Comparison of ENCODE assay signal across 8 cellular contexts in genomic region chr11:119320593-119321524, GRCh38. TPM values are rescaled to one million over a fixed set of nuclear protein-coding genes. Genes with fewer than 3 reads are reported as not detected.
DNase-seq lines count a peak whose midpoint lies in the region; ATAC-seq, FAIRE-seq and TF ChIP-seq lines count a peak whose summit lies in the region.

No MANE protein-coding gene starts in this region.

- ATAC-seq in activated CD8-positive, alpha-beta T cell treated with anti-CD3 and anti-CD28 coated beads for 36 hours: peak; percentile 66
- no peak for ATAC-seq in HG02763 (IDR thresholded peaks at IDR 0.05; ENCODE audit: unreplicated experiment)

- peaks cover 12% of the 10 kb centered on the region for H3K27me3 Mint-ChIP-seq in activated CD8-positive, alpha-beta T cell treated with anti-CD3 and anti-CD28 coated beads for 36 hours

- H3K4me2 ChIP-seq in BLaER1: peak overlapping the region; percentile 99

- peak in 1 of 2 donors; percentile 75 for TF ChIP-seq EP300 in tibial nerve (IDR thresholded peaks at IDR 0.05)

- intact Hi-C loops in activated CD8-positive, alpha-beta T cell treated with anti-CD3 and anti-CD28 coated beads for 36 hours (cut with micrococcal nuclease): loop anchor here (2.0 to 10.0 kb wide), 2 partner anchors 50 to 116 kb away; partner anchors contain the start of gene CBL

- POLR2A ChIA-PET in activated CD8-positive, alpha-beta T cell treated with anti-CD3 and anti-CD28 coated beads for 36 hours (lab: Charles Lee): interaction anchor here (0.8 to 3.8 kb wide), 12 partner anchors 9 to 290 kb away, joined by 3 to 15 read pairs (median 6); partner anchors contain the start of genes CBL, RNF26 and SLC37A4

- no peak for TF ChIP-seq CTCF in HL-60 (IDR thresholded peaks at IDR 0.05; ENCODE audit: insufficient read depth, low read length)
- no peak for TF ChIP-seq CTCF in activated CD8-positive, alpha-beta T cell treated with anti-CD3 and anti-CD28 coated beads for 36 hours (IDR thresholded peaks at IDR 0.05)
- TF ChIP-seq CTCF in tibial nerve (IDR thresholded peaks at IDR 0.05): no peak

- peak overlapping the region; percentile 78 for H3K4me3 Mint-ChIP-seq in activated CD8-positive, alpha-beta T cell treated with anti-CD3 and anti-CD28 coated beads for 36 hours

- peak; percentile 13 to 54 for TF ChIP-seq POLR2A in tibial nerve (IDR thresholded peaks at IDR 0.05)

- H3K9me3 ChIP-seq in BLaER1: no peaks in the 10 kb centered on the region
- no peaks in the 10 kb centered on the region for H3K9me3 ChIP-seq in esophagus (ENCODE audit: control insufficient read depth in 2 of 2, insufficient read depth in 1 of 2, low read depth in 1 of 2, low read length in 1 of 2)
- H3K9me3 ChIP-seq in mucosa of rectum (ENCODE audit: control insufficient read depth in 2 of 2, low read length in 2 of 2): no peaks in the 10 kb centered on the region
- no peaks in the 10 kb centered on the region for H3K9me3 ChIP-seq in tibial nerve

- 4 to 7% methylated on average over 54 to 64 of the region's 64 CpGs for WGBS in esophagus, 2 donors
- 1 to 7% methylated on average over 25 to 39 of the region's 64 CpGs for WGBS in tibial nerve, 2 donors

- H3K4me3 ChIP-seq in BLaER1 (peak overlapping the region; percentile 64), HL-60 (replicated peaks; ENCODE audit: insufficient read depth, low read length) (peak overlapping the region; percentile 51), esophagus (ENCODE audit: low read depth in 1 of 2, low read length in 2 of 2) (peak overlapping the region; percentile 41 to 49), mucosa of rectum (ENCODE audit: low read length in 2 of 2) (peak overlapping the region; percentile 44 to 70), tibial nerve (peak overlapping the region; percentile 40 to 53 (median 50))

- H3K36me3 ChIP-seq in BLaER1: no peaks in the 10 kb centered on the region
- no peaks in the 10 kb centered on the region for H3K36me3 ChIP-seq in esophagus (ENCODE audit: control insufficient read depth in 2 of 2, insufficient read depth in 2 of 2, low read length in 1 of 2)
- H3K36me3 ChIP-seq in mucosa of rectum (ENCODE audit: control insufficient read depth in 2 of 2, insufficient read depth in 2 of 2, low read length in 2 of 2): no peaks in the 10 kb centered on the region
- H3K36me3 ChIP-seq in tibial nerve: no peaks in the 10 kb centered on the region

- peaks cover 7% of the 10 kb centered on the region; the same call in 1 of the 2 replicates for H4K20me1 ChIP-seq in BLaER1

- peaks cover 19% of the 10 kb centered on the region for H3K4me1 Mint-ChIP-seq in activated CD8-positive, alpha-beta T cell treated with anti-CD3 and anti-CD28 coated beads for 36 hours (ENCODE audit: low read depth)

- peak overlapping the region; percentile 89 for H3K27ac ChIP-seq in BLaER1
- no peak overlapping the region for H3K27ac ChIP-seq in HL-60 (replicated peaks)
- peak overlapping the region; percentile 89 to 92 for H3K27ac ChIP-seq in esophagus (ENCODE audit: low read depth in 2 of 2, low read length in 1 of 2)
- peak overlapping the region; percentile 77 to 83 for H3K27ac ChIP-seq in mucosa of rectum (ENCODE audit: low read depth in 2 of 2, low read length in 2 of 2)
- H3K27ac ChIP-seq in tibial nerve: peak overlapping the region; percentile 89 to 96 (median 93)

- peak; percentile 79 for DNase-seq in GM19239 (ENCODE audit: insufficient read length, low spot score)
- DNase-seq in HL-60 (ENCODE audit: low read depth in 1 of 2, low spot score in 1 of 2): no peak
- peak; percentile 76 for DNase-seq in activated CD8-positive, alpha-beta T cell treated with anti-CD3 and anti-CD28 coated beads for 36 hours
- no peak for DNase-seq in tibial nerve (ENCODE audit: low spot score in 2 of 2)

- no peaks in the 10 kb centered on the region for H3K36me3 Mint-ChIP-seq in activated CD8-positive, alpha-beta T cell treated with anti-CD3 and anti-CD28 coated beads for 36 hours (ENCODE audit: low read depth)

- CTCF ChIA-PET in activated CD8-positive, alpha-beta T cell treated with anti-CD3 and anti-CD28 coated beads for 36 hours (lab: Charles Lee): interaction anchor here (0.6 to 11.4 kb wide), 21 partner anchors 11 to 265 kb away, joined by 3 to 201 read pairs (median 4); partner anchors contain the start of genes C1QTNF5, CBL, RNF26 and USP2

- H3K27me3 ChIP-seq in BLaER1 (no peaks in the 10 kb centered on the region), HL-60 (ENCODE audit: insufficient read depth, poor library complexity, severe bottlenecking) (peaks cover 16% of the 10 kb centered on the region), esophagus (ENCODE audit: control insufficient read depth in 1 of 2, insufficient read depth in 2 of 2, low read length in 2 of 2) (no peaks in the 10 kb centered on the region), mucosa of rectum (ENCODE audit: control insufficient read depth in 2 of 2, insufficient read depth in 2 of 2, low read length in 2 of 2) (peaks cover 11 to 33% of the 10 kb centered on the region in 2 donors), tibial nerve (peaks cover 0 to 28% of the 10 kb centered on the region in 2 donors)

- no peak for FAIRE-seq in GM19239 (lab: Jason Lieb, UNC)

- H3K27ac Mint-ChIP-seq in activated CD8-positive, alpha-beta T cell treated with anti-CD3 and anti-CD28 coated beads for 36 hours: peak overlapping the region; percentile 85

- H3K9ac ChIP-seq in BLaER1 (peak overlapping the region; percentile 75), mucosa of rectum (ENCODE audit: low read depth in 1 of 2, low read length in 2 of 2) (peak overlapping the region; percentile 38 to 70)

- H3K9me3 Mint-ChIP-seq in activated CD8-positive, alpha-beta T cell treated with anti-CD3 and anti-CD28 coated beads for 36 hours: no peaks in the 10 kb centered on the region

- peaks cover 90% of the 10 kb centered on the region for H3K4me1 ChIP-seq in BLaER1
- H3K4me1 ChIP-seq in esophagus (ENCODE audit: control insufficient read depth in 2 of 2, insufficient read depth in 2 of 2, low read length in 1 of 2): peaks cover 6 to 19% of the 10 kb centered on the region in 2 donors
- peaks cover 13 to 34% of the 10 kb centered on the region in 2 donors for H3K4me1 ChIP-seq in mucosa of rectum (ENCODE audit: control insufficient read depth in 2 of 2, insufficient read depth in 2 of 2, low read length in 2 of 2)
- H3K4me1 ChIP-seq in tibial nerve: peaks cover 0 to 78% (median 53%) of the 10 kb centered on the region in 4 donors

RNA-seq across cellular contexts. Expression of gene MCAM, which starts 3.9 kb away (rescaled TPM):
- total RNA-seq in activated CD8-positive, alpha-beta T cell treated with anti-CD3 and anti-CD28 coated beads for 36 hours: 1 to 10 TPM; 8.0 to 8.3 TPM
- polyA plus RNA-seq in esophagus: 10 to 100 TPM; 10.3 to 34.4 TPM
- total RNA-seq in tibial nerve: 1,000 to 10,000 TPM in 1 of 4 donors, 100 to 1,000 TPM in 3; 612 to 1,198 (median 830) TPM

RNA-seq across cellular contexts. Expression of gene RNF26, which starts 13.5 kb away (rescaled TPM):
- total RNA-seq in activated CD8-positive, alpha-beta T cell treated with anti-CD3 and anti-CD28 coated beads for 36 hours: 10 to 100 TPM; 30.2 to 31.9 TPM
- 10 to 100 TPM in 1 of 2 donors, 1 to 10 TPM in 1; 7.4 to 16.2 TPM for polyA plus RNA-seq in esophagus
- 10 to 100 TPM; 13.8 to 19.2 (median 15.9) TPM for total RNA-seq in tibial nerve

RNA-seq across cellular contexts. Expression of gene C1QTNF5, which starts 19.8 kb away (rescaled TPM):
- not detected for total RNA-seq in activated CD8-positive, alpha-beta T cell treated with anti-CD3 and anti-CD28 coated beads for 36 hours
- polyA plus RNA-seq in esophagus: 1 to 10 TPM; 4.8 to 6.7 TPM
- total RNA-seq in tibial nerve: 10 to 100 TPM; 12.5 to 55.2 (median 34.1) TPM

RNA-seq across cellular contexts. Expression of gene MFRP, which starts 25.6 kb away (rescaled TPM):
- not detected for total RNA-seq in activated CD8-positive, alpha-beta T cell treated with anti-CD3 and anti-CD28 coated beads for 36 hours
- not detected for polyA plus RNA-seq in esophagus
- total RNA-seq in tibial nerve: under 1 TPM in 1 of 4 donors, not detected in 3; 0.44 TPM

Comparison
In these comparisons a context has a peak if more than half of its experiments do, and no peak if none do; other contexts are left out.
1. DNase-seq: peak in GM19239 (single experiment) and activated CD8-positive, alpha-beta T cell treated with anti-CD3 and anti-CD28 coated beads for 36 hours (single experiment); none in HL-60 (0 of 2) and tibial nerve (0 of 2).
2. RNA of gene MCAM, which starts 3.9 kb away (total RNA-seq): 612 to 1,198 TPM in tibial nerve; 8.0 to 8.3 TPM in activated CD8-positive, alpha-beta T cell treated with anti-CD3 and anti-CD28 coated beads for 36 hours; every median in the first group is over 10 times any median in the second.
3. RNA of gene C1QTNF5, which starts 19.8 kb away (total RNA-seq): 12.5 to 55.2 TPM in tibial nerve; not detected in activated CD8-positive, alpha-beta T cell treated with anti-CD3 and anti-CD28 coated beads for 36 hours; every median in the first group is over 10 times any median in the second.
4. Peak in every context shown above with its lines, with median percentiles within 50 percentile points of each other: H3K4me3 ChIP-seq.